In genomic region chr9:88075966-88076285, GRCh38 we compare ENCODE assay signal across 8 cellular contexts.
DNase-seq lines count a peak whose midpoint lies in the region; ATAC-seq and TF ChIP-seq lines count a peak whose summit lies in the region.

No MANE protein-coding gene starts in this region.

- H3K4me3 ChIP-seq in fibroblast of the aortic adventitia (ENCODE audit: low read depth, low read length): peak overlapping the region; percentile 71

- no peak for DNase-seq in GM13976 (ENCODE audit: low spot score)
- DNase-seq in fibroblast of the aortic adventitia (ENCODE audit: low read depth): no peak
- peak; percentile 64 for DNase-seq in renal cortical epithelial cell (ENCODE audit: low read depth)
- DNase-seq in activated effector memory CD4-positive, alpha-beta T cell treated with anti-CD3 and anti-CD28 coated beads, Interleukin-2, amount 50 U/mL, for 16 hours: no peak
- DNase-seq in NCI-H2081 treated with DMSO at 0.1 percent for 48 hours (lab: John Stamatoyannopoulos, UW): no peak
- no peak for DNase-seq in NCI-H226

- ATAC-seq in SK-N-SH treated with all-trans-retinoic acid at 6 μM for 48 hours (peak; percentile 32), HG03097 (IDR thresholded peaks at IDR 0.05; ENCODE audit: low FRiP score, unreplicated experiment) (no peak)

- in situ Hi-C loops in GM13976 (cut with MboI; ENCODE audit: low sequenced_read_pairs, unreplicated experiment): no loop called here

- peak; percentile 3 for TF ChIP-seq CTCF in GM13976 (IDR thresholded peaks at IDR 0.05; ENCODE audit: borderline replicate concordance, control extremely low read depth, extremely low read depth, insufficient read depth, missing control alignments)
- TF ChIP-seq CTCF in fibroblast of the aortic adventitia (IDR thresholded peaks at IDR 0.05; ENCODE audit: insufficient read depth, low read length): no peak

TF ChIP-seq in SK-N-SH treated with all-trans-retinoic acid at 6 μM for 48 hours, 23 proteins besides CTCF, POLR2A, EP300 and RAD21:
- TF ChIP-seq ZNF565 (CRISPR knock-in tag; conservative IDR thresholded peaks at IDR 0.05; ENCODE audit: low read depth): no peak
- TF ChIP-seq CSDC2 (CRISPR knock-in tag; IDR thresholded peaks at IDR 0.05): no peak
- TF ChIP-seq GLIS3 (CRISPR knock-in tag; IDR thresholded peaks at IDR 0.05): no peak
- no peak for TF ChIP-seq ARNTL (CRISPR knock-in tag; IDR thresholded peaks at IDR 0.05; ENCODE audit: borderline replicate concordance, low read depth)
- TF ChIP-seq TCF4 (CRISPR knock-in tag; IDR thresholded peaks at IDR 0.05; ENCODE audit: borderline replicate concordance): no peak
- TF ChIP-seq RARB (CRISPR knock-in tag; IDR thresholded peaks at IDR 0.05): no peak
- no peak for TF ChIP-seq ESRRG (CRISPR knock-in tag; IDR thresholded peaks at IDR 0.05)
- no peak for TF ChIP-seq ZFP3 (CRISPR knock-in tag; IDR thresholded peaks at IDR 0.05)
- no peak for TF ChIP-seq POU6F1 (CRISPR knock-in tag; IDR thresholded peaks at IDR 0.05; ENCODE audit: borderline replicate concordance, low read depth)
- TF ChIP-seq ISL1 (CRISPR knock-in tag; IDR thresholded peaks at IDR 0.05): no peak
- no peak for TF ChIP-seq SNAI2 (CRISPR knock-in tag; IDR thresholded peaks at IDR 0.05)
- TF ChIP-seq ZC3H10 (CRISPR knock-in tag; IDR thresholded peaks at IDR 0.05): no peak
- no peak for TF ChIP-seq PPARA (CRISPR knock-in tag; IDR thresholded peaks at IDR 0.05; ENCODE audit: borderline replicate concordance)
- no peak for TF ChIP-seq ZFP30 (CRISPR knock-in tag; IDR thresholded peaks at IDR 0.05)
- TF ChIP-seq TSHZ2 (CRISPR knock-in tag; IDR thresholded peaks at IDR 0.05): no peak
- TF ChIP-seq CREB5 (CRISPR knock-in tag; IDR thresholded peaks at IDR 0.05; ENCODE audit: low read depth): no peak
- TF ChIP-seq TOX (CRISPR knock-in tag; IDR thresholded peaks at IDR 0.05; ENCODE audit: borderline replicate concordance): no peak
- no peak for TF ChIP-seq BACH2 (CRISPR knock-in tag; IDR thresholded peaks at IDR 0.05; ENCODE audit: borderline replicate concordance)
- no peak for TF ChIP-seq OSR1 (CRISPR knock-in tag; IDR thresholded peaks at IDR 0.05)
